In the genomic region with DNA sequence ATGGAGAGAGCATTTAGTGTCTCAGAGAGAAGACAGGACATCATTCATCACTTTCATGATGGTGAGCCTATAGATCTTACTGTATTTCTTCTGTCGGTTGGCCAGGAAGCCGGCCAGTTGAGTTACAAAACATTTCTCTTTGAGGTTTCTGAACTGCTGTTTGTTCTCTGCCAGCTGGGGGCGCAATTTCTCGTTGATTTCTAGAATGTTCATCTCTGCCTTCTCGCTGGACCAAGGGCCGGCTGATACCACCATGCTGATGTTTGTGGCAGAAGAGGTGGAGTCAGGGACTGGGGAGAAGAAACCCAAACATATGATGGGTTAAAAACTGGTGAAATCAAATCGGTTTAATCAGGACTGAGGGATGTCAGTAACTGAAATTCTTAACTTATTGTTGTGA, we compare ENCODE assay signal across 8 cellular contexts. TPM values are rescaled to one million over a fixed set of nuclear protein-coding genes. Genes with fewer than 3 reads are reported as not detected.
A peak's percentile ranks its signal among the peaks of the same experiment; 100 is the strongest.
DNase-seq lines count a peak whose midpoint lies in the region; ATAC-seq and TF ChIP-seq lines count a peak whose summit lies in the region.
"Not testable (repeated sequence)": the region's sequence is repeated elsewhere in the genome, so short reads cannot be mapped to it uniquely, and the experiment has no call there.

No MANE protein-coding gene starts in this region.

- no CpG with 5 or more reads among the region's 7 CpGs for WGBS in endodermal cell (ENCODE audit: insufficient coverage in 1 of 2, insufficient read length in 1 of 2), 2 experiments

- not testable (repeated sequence) for ATAC-seq in T-helper 17 cell; naive thymus-derived CD8-positive, alpha-beta T cell; stimulated activated naive CD8-positive, alpha-beta T cell treated with anti-CD3 and anti-CD28 coated beads, Interleukin-15, amount 100 ng/mL, for 72 hours

- TF ChIP-seq CTCF in GM10248 (IDR thresholded peaks at IDR 0.05; ENCODE audit: control extremely low read depth, extremely low read depth, low read depth, missing control alignments) (peak; percentile 6), endodermal cell (conservative IDR thresholded peaks at IDR 0.05) (peak; percentile 66)

- CTCF ChIA-PET in GM10248 (lab: Yijun Ruan, JAX), result not testable (repeated sequence)

- not testable (repeated sequence) for H3K36me3 Mint-ChIP-seq in T-helper 17 cell (ENCODE audit: low read depth); endodermal cell (ENCODE audit: low read depth); naive thymus-derived CD8-positive, alpha-beta T cell

- not testable (repeated sequence) for H3K27me3 ChIP-seq in endodermal cell (ENCODE audit: control insufficient read depth, insufficient read depth, low read length, poor library complexity, severe bottlenecking)

- H3K4me3 ChIP-seq in endodermal cell (ENCODE audit: low read length), result not testable (repeated sequence)

- H3K4me3 Mint-ChIP-seq in T-helper 17 cell; endodermal cell; naive thymus-derived CD8-positive, alpha-beta T cell; stimulated activated naive CD8-positive, alpha-beta T cell treated with anti-CD3 and anti-CD28 coated beads, Interleukin-15, amount 100 ng/mL, for 72 hours: not testable (repeated sequence)

- H3K4me1 Mint-ChIP-seq in T-helper 17 cell; endodermal cell; naive thymus-derived CD8-positive, alpha-beta T cell; stimulated activated naive CD8-positive, alpha-beta T cell treated with anti-CD3 and anti-CD28 coated beads, Interleukin-15, amount 100 ng/mL, for 72 hours: not testable (repeated sequence)

- POLR2A ChIA-PET in GM10248 (lab: Yijun Ruan, JAX); naive thymus-derived CD8-positive, alpha-beta T cell (lab: Charles Lee): not testable (repeated sequence)

- not testable (repeated sequence) for H3K4me1 ChIP-seq in endodermal cell (ENCODE audit: control insufficient read depth, insufficient read depth, low read length)

- not testable (repeated sequence) for H3K27ac Mint-ChIP-seq in T-helper 17 cell; endodermal cell; naive thymus-derived CD8-positive, alpha-beta T cell; stimulated activated naive CD8-positive, alpha-beta T cell treated with anti-CD3 and anti-CD28 coated beads, Interleukin-15, amount 100 ng/mL, for 72 hours

- not testable (repeated sequence) for H3K36me3 ChIP-seq in endodermal cell (ENCODE audit: control insufficient read depth, insufficient read depth, low read length)

- H3K9ac ChIP-seq in endodermal cell (ENCODE audit: extremely low read depth, low read length, poor library complexity, severe bottlenecking), result not testable (repeated sequence)

- H3K27me3 Mint-ChIP-seq in T-helper 17 cell; endodermal cell (ENCODE audit: insufficient read depth); naive thymus-derived CD8-positive, alpha-beta T cell; stimulated activated naive CD8-positive, alpha-beta T cell treated with anti-CD3 and anti-CD28 coated beads, Interleukin-15, amount 100 ng/mL, for 72 hours: not testable (repeated sequence)

- not testable (repeated sequence) for H3K27ac ChIP-seq in endodermal cell (ENCODE audit: low read depth, low read length)

- H3K9me3 ChIP-seq in T-helper 17 cell (ENCODE audit: control insufficient read depth, low read length, poor library complexity, severe bottlenecking); endodermal cell (ENCODE audit: control insufficient read depth, low read length): not testable (repeated sequence)

- not testable (repeated sequence) for H3K9me3 Mint-ChIP-seq in endodermal cell; naive thymus-derived CD8-positive, alpha-beta T cell; stimulated activated naive CD8-positive, alpha-beta T cell treated with anti-CD3 and anti-CD28 coated beads, Interleukin-15, amount 100 ng/mL, for 72 hours

- not testable (repeated sequence) for DNase-seq in GM10248 (ENCODE audit: extremely low spot score); endodermal cell
- peak in 2 of 3 donors; percentile 12 to 22 for DNase-seq in T-helper 17 cell
- DNase-seq in activated CD8-positive, alpha-beta memory T cell treated with anti-CD3 and anti-CD28 coated beads for 1 hour (ENCODE audit: extremely low read depth in 1 of 2, low read depth in 1 of 2), result peak; percentile 4 to 28
- peak; percentile 44 for DNase-seq in activated gamma-delta T cell treated with Interleukin-2 at 50 U/mL for 16 hours
- peak; percentile 2 to 62 (median 26) for DNase-seq in naive thymus-derived CD8-positive, alpha-beta T cell
- DNase-seq in stimulated activated CD4-positive, alpha-beta T cell treated with anti-CD3 and anti-CD28 coated beads, Interleukin-4, amount 100 ng/mL, for 4 hours, result peak; percentile 10 to 38
- peak; percentile 51 to 60 for DNase-seq in stimulated activated naive CD8-positive, alpha-beta T cell treated with anti-CD3 and anti-CD28 coated beads, Interleukin-15, amount 100 ng/mL, for 72 hours

RNA-seq across cellular contexts. Expression of a gene that starts 17.0 kb away (rescaled TPM):
- total RNA-seq in T-helper 17 cell, result 10 to 100 TPM; 30.0 to 32.4 TPM
- 10 to 100 TPM; 33.9 to 34.5 TPM for total RNA-seq in endodermal cell
- polyA plus RNA-seq in endodermal cell (2013, experiment 1 of 2), result 23.7 TPM
- polyA plus RNA-seq in endodermal cell (2013, experiment 2 of 2), result 22.1 TPM
- 10 to 100 TPM; 32.3 to 39.5 TPM for total RNA-seq in naive thymus-derived CD8-positive, alpha-beta T cell
- polyA plus RNA-seq in naive thymus-derived CD8-positive, alpha-beta T cell, result 10 to 100 TPM; 14.9 to 18.8 (median 17.5) TPM
